ENCODE assay signal across 23 cellular contexts in the genomic region with DNA sequence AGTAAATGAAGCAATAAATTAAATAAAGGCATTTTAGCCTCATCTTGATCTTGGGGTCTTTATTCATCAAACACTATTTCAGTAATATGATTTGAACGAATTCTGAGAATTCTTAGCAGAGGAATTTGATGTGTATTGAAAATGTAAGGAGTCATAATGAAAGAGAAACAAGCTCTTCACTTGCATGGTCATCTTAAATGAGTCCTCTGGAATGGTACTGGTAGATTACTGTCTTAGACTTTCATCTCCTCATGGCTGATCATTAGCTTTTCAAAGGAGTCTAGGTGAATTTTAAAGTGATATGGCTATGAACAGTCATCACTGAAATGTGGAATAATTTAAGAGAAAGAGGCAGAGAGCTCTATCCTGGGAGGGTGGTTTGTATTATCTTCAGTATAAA. TPM values are rescaled to one million over a fixed set of nuclear protein-coding genes. Genes with fewer than 3 reads are reported as not detected.
DNase-seq lines count a peak whose midpoint lies in the region; ATAC-seq and TF ChIP-seq lines count a peak whose summit lies in the region.
"Had no signal": no experiment of that assay in that cellular context is flagged by ENCODE, and none has a peak within 500 bp of the region (broad histone marks: within the 10 kb centered on the region; RNA-seq: fewer than 3 reads in every experiment).

No MANE protein-coding gene starts in this region.

- CTCF ChIA-PET in SK-N-SH (lab: Yijun Ruan, JAX): interaction anchor here (0.9 to 1.6 kb wide), 4 partner anchors 16 to 287 kb away, joined by 3 to 4 read pairs (median 4); a partner anchor contains a TSS

- H3K9me2 ChIP-seq in SK-N-SH: no peaks in the 10 kb centered on the region

- no peak overlapping the region for H3K4me3 ChIP-seq in SK-N-SH (ENCODE audit: low read depth in 2 of 2, low read length in 1 of 2)
- H3K4me3 ChIP-seq: psoas muscle had no signal

- no peaks in the 10 kb centered on the region for H3K27me3 ChIP-seq in SK-N-SH (ENCODE audit: insufficient read depth)

- H2AFZ ChIP-seq in SK-N-SH (ENCODE audit: low read depth): no peak overlapping the region

- H4K20me1 ChIP-seq in SK-N-SH (ENCODE audit: insufficient read depth): peaks cover 37% of the 10 kb centered on the region

- TF ChIP-seq EP300 in SK-N-SH (IDR thresholded peaks at IDR 0.05; ENCODE audit: borderline replicate concordance in 1 of 2, low read depth in 1 of 2, low read length in 1 of 2): no peak

- H3K4me1 ChIP-seq in SK-N-SH (ENCODE audit: control insufficient read depth in 1 of 2, insufficient read depth in 2 of 2, low read depth in 1 of 2, low read length in 1 of 2): peaks cover 0 to 3% of the 10 kb centered on the region in 2 experiments; a peak in 1 of 4 replicates

- H3K4me1 Mint-ChIP-seq in T-helper 17 cell: peaks cover 35% of the 10 kb centered on the region
- H3K4me1 Mint-ChIP-seq in immature natural killer cell: peaks cover 28 to 71% of the 10 kb centered on the region in 2 donors

- H3K36me3 Mint-ChIP-seq in T-helper 17 cell (ENCODE audit: low read depth): peaks cover 10% of the 10 kb centered on the region
- H3K36me3 Mint-ChIP-seq in immature natural killer cell: peaks cover 8 to 42% (median 16%) of the 10 kb centered on the region in 3 donors

- DNase-seq in T-helper 17 cell (no peak), immature natural killer cell (no peak), SK-N-SH (no peak), NCI-H446 (lab: John Stamatoyannopoulos, UW) (no peak)
- DNase-seq: activated T-cell treated with anti-CD3 and anti-CD28 coated beads, Interleukin-2, amount 50 U/mL, for 48 hours; central memory CD4-positive, alpha-beta T cell; DMS 273 treated with DMSO at 0.1 percent for 48 hours; effector memory CD4-positive, alpha-beta T cell; GDM1; NCI-H1092; NCI-H2081 treated with DMSO at 0.1 percent for 48 hours; NCI-H524 treated with DMSO at 0.1 percent for 48 hours; nephron progenitor cell; psoas muscle; SHP77; small intestine; T-helper 9 cell had no signal

- peaks cover 94% of the 10 kb centered on the region for H3K79me2 ChIP-seq in SK-N-SH (ENCODE audit: insufficient read depth)

- no peak overlapping the region for H3K4me2 ChIP-seq in SK-N-SH
- H3K4me2 ChIP-seq: KMS-11 had no signal

- H3F3A ChIP-seq in SK-N-SH (replicated peaks; ENCODE audit: insufficient read depth): no peaks in the 10 kb centered on the region

- no peak overlapping the region for H3K4me3 Mint-ChIP-seq in T-helper 17 cell
- no peak overlapping the region for H3K4me3 Mint-ChIP-seq in immature natural killer cell
- H3K4me3 Mint-ChIP-seq: nephron progenitor cell, type B pancreatic cell had no signal

- H3K27me3 Mint-ChIP-seq in T-helper 17 cell (no peaks in the 10 kb centered on the region), immature natural killer cell (ENCODE audit: low read depth in 3 of 3) (peaks cover 0 to 11% (median 2%) of the 10 kb centered on the region in 3 donors)
- H3K27me3 Mint-ChIP-seq: type B pancreatic cell had no signal

- peak overlapping the region; percentile 60 for H3K27ac Mint-ChIP-seq in T-helper 17 cell
- peak overlapping the region in 4 of 6 donors; percentile 51 to 75 (median 62) for H3K27ac Mint-ChIP-seq in immature natural killer cell
- H3K27ac Mint-ChIP-seq: nephron progenitor cell, type B pancreatic cell had no signal

- no peak for TF ChIP-seq RAD21 in SK-N-SH (IDR thresholded peaks at IDR 0.05; ENCODE audit: low read length)

- peak; percentile 81 for ATAC-seq in GM18511 (IDR thresholded peaks at IDR 0.05; ENCODE audit: unreplicated experiment)
- ATAC-seq in GM19395 (IDR thresholded peaks at IDR 0.05; ENCODE audit: unreplicated experiment): peak; percentile 81
- no peak for ATAC-seq in T-helper 17 cell
- no peak for ATAC-seq in GM21576 (IDR thresholded peaks at IDR 0.05; ENCODE audit: unreplicated experiment)
- ATAC-seq in GM18520 (IDR thresholded peaks at IDR 0.05; ENCODE audit: unreplicated experiment): no peak
- ATAC-seq: psoas muscle had no signal

- no peak overlapping the region for H3K9ac ChIP-seq in SK-N-SH
- H3K9ac ChIP-seq: KMS-11 had no signal

- peaks cover 69 to 81% of the 10 kb centered on the region in 2 experiments for H3K36me3 ChIP-seq in SK-N-SH (replicated peaks in 1 of 2; ENCODE audit: control insufficient read depth in 1 of 2, insufficient read depth in 2 of 2, low read length in 1 of 2)

- 98% methylated on average over 1 of the region's 1 CpG for WGBS in SK-N-SH (ENCODE audit: low lambda C conversion rate)

- no peaks in the 10 kb centered on the region for H3K9me3 Mint-ChIP-seq in immature natural killer cell
- H3K9me3 Mint-ChIP-seq: nephron progenitor cell, type B pancreatic cell had no signal

- POLR2A ChIA-PET in SK-N-SH (lab: Yijun Ruan, JAX): no interaction called here

- no peak for TF ChIP-seq CTCF in SK-N-SH (IDR thresholded peaks at IDR 0.05)

- H3K27ac ChIP-seq in SK-N-SH (ENCODE audit: low read depth in 2 of 2, low read length in 1 of 2): no peak overlapping the region; a peak in 1 of 4 replicates
- H3K27ac ChIP-seq: KMS-11, psoas muscle had no signal

- H3K9me3 ChIP-seq in T-helper 17 cell (ENCODE audit: control insufficient read depth, low read length, poor library complexity, severe bottlenecking): no peaks in the 10 kb centered on the region
- H3K9me3 ChIP-seq in SK-N-SH: no peaks in the 10 kb centered on the region
- H3K9me3 ChIP-seq: psoas muscle had no signal

TF ChIP-seq in SK-N-SH, 30 proteins besides CTCF, POLR2A, EP300 and RAD21:
- TF ChIP-seq TEAD4 (IDR thresholded peaks at IDR 0.05; ENCODE audit: borderline replicate concordance, insufficient read depth) (no peak), FOXM1 (IDR thresholded peaks at IDR 0.05; ENCODE audit: low read depth) (no peak), NFIC (IDR thresholded peaks at IDR 0.05; ENCODE audit: borderline replicate concordance) (no peak), NRF1 (IDR thresholded peaks at IDR 0.05; ENCODE audit: low read depth, low read length) (no peak)
- TF ChIP-seq, protein P1, sequence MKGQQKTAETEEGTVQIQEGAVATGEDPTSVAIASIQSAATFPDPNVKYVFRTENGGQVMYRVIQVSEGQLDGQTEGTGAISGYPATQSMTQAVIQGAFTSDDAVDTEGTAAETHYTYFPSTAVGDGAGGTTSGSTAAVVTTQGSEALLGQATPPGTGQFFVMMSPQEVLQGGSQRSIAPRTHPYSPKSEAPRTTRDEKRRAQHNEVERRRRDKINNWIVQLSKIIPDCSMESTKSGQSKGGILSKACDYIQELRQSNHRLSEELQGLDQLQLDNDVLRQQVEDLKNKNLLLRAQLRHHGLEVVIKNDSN (IDR thresholded peaks at IDR 0.05; ENCODE audit: borderline replicate concordance, low read depth): no peak
- TF ChIP-seq, protein P2, sequence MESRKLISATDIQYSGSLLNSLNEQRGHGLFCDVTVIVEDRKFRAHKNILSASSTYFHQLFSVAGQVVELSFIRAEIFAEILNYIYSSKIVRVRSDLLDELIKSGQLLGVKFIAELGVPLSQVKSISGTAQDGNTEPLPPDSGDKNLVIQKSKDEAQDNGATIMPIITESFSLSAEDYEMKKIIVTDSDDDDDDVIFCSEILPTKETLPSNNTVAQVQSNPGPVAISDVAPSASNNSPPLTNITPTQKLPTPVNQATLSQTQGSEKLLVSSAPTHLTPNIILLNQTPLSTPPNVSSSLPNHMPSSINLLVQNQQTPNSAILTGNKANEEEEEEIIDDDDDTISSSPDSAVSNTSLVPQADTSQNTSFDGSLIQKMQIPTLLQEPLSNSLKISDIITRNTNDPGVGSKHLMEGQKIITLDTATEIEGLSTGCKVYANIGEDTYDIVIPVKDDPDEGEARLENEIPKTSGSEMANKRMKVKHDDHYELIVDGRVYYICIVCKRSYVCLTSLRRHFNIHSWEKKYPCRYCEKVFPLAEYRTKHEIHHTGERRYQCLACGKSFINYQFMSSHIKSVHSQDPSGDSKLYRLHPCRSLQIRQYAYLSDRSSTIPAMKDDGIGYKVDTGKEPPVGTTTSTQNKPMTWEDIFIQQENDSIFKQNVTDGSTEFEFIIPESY (IDR thresholded peaks at IDR 0.05; ENCODE audit: borderline replicate concordance, low read depth): no peak

RNA-seq across cellular contexts. Expression of a gene that starts 30.0 kb away (rescaled TPM):
- 100 to 1,000 TPM; 333 to 383 TPM for total RNA-seq in T-helper 17 cell
- polyA plus RNA-seq in immature natural killer cell (100 to 1,000 TPM in 1 of 3 donors, 10 to 100 TPM in 1, 1 to 10 TPM in 1; 7.9 to 109 (median 21.6) TPM), SK-N-SH (2012; rRNA removed) (39.9 and 45.6 TPM in 2 replicates)
- 37.2 and 40.0 TPM in 2 replicates for polyA plus RNA-seq in SK-N-SH (2012; cell fraction: cytosol; rRNA removed)
- 41.2 and 79.0 TPM in 2 replicates for polyA plus RNA-seq in SK-N-SH (2012; cell fraction: nucleus; rRNA removed)

Comparison
In these comparisons a context has a peak if more than half of its experiments do, and no peak if none do; other contexts are left out.
1. ATAC-seq: peak in GM18511 (single experiment) and GM19395 (single experiment); none in T-helper 17 cell (single experiment), GM21576 (single experiment) and GM18520 (single experiment).